In the genomic region with DNA sequence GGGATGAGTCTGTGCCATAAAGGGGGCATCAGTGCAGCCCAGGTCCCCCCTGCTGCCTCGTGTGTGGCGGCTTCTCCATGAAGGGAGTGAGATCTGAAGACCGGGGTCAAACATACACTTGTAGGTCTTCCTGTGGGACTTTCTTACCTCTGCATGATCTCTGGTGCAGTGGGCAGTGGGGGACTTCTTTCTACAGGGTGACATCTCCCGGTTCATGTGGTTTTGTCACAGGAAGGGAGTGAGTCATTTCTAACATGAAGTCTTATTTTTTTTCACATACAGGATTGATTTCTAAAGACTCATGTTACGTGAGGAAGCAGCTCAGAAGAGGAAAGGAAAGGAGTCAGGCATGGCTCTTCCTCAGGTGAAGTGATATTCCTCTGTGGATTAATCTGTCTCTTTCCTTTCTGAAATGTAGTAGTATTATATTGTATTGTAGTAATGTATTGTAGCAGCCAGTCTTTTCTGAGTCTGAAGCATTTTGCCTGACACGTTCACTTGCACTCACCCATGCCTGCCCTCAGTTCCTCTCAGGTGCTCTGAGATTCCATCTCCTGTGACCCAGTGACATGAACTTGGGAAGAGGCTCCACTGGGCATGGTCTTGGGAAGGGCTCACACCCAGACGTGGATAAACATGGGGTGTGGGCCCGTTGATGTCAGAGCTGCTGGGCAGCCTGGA, we compare ENCODE assay signal across 10 cellular contexts. TPM values are rescaled to one million over a fixed set of nuclear protein-coding genes. Genes with fewer than 3 reads are reported as not detected.
DNase-seq lines count a peak whose midpoint lies in the region; ATAC-seq, FAIRE-seq and TF ChIP-seq lines count a peak whose summit lies in the region.
"Had no signal": no experiment of that assay in that cellular context is flagged by ENCODE, and none has a peak within 500 bp of the region (broad histone marks: within the 10 kb centered on the region; RNA-seq: fewer than 3 reads in every experiment).

No MANE protein-coding gene starts in this region.

- H3K4me2 ChIP-seq in HepG2 (ENCODE audit: low read depth, low read length): no peak overlapping the region

- H3K36me3 ChIP-seq in liver (ENCODE audit: control insufficient read depth in 4 of 4, insufficient read depth in 3 of 4, low read depth in 1 of 4, low read length in 3 of 4): peaks cover 25 to 55% (median 38%) of the 10 kb centered on the region in 4 donors
- peaks cover 0 to 19% of the 10 kb centered on the region in 2 experiments; a peak in 3 of 5 replicates for H3K36me3 ChIP-seq in HepG2 (replicated peaks in 1 of 2; ENCODE audit: control insufficient read depth in 1 of 2, insufficient read depth in 2 of 2, low read length in 2 of 2)
- peaks cover 35 to 55% (median 48%) of the 10 kb centered on the region in 4 donors for H3K36me3 ChIP-seq in esophagus muscularis mucosa
- H3K36me3 ChIP-seq in BE2C: no peaks in the 10 kb centered on the region

- H3K9ac ChIP-seq in liver (ENCODE audit: low read depth in 1 of 2, low read length in 2 of 2): no peak overlapping the region
- no peak overlapping the region for H3K9ac ChIP-seq in HepG2 (ENCODE audit: insufficient read depth, low read depth, low read length)

- in situ Hi-C loops in HepG2 (cut with HindIII; ENCODE audit: extremely low pct_ligation_motif_present, low pct_unique_long_range_greater_than_20kb): no loop called here

- POLR2A ChIA-PET in HepG2 (lab: Yijun Ruan, JAX): no interaction called here

- H3K4me3 ChIP-seq in liver (ENCODE audit: low read depth in 1 of 3, low read length in 3 of 3): peak overlapping the region in 2 of 3 donors; percentile 20 to 54
- no peak overlapping the region for H3K4me3 ChIP-seq in HepG2 (replicated peaks in 1 of 3; ENCODE audit: insufficient read depth in 1 of 3, low read depth in 2 of 3, low read length in 3 of 3)
- H3K4me3 ChIP-seq in esophagus muscularis mucosa: no peak overlapping the region
- H3K4me3 ChIP-seq in BE2C (ENCODE audit: low read depth, low read length): no peak overlapping the region
- H3K4me3 ChIP-seq: pancreas had no signal

- H3K79me2 ChIP-seq in HepG2 (ENCODE audit: insufficient read depth, low read length): no peaks in the 10 kb centered on the region

- H3K9me3 ChIP-seq in liver (ENCODE audit: control insufficient read depth in 4 of 4, low read length in 3 of 4) (peaks cover 15 to 56% (median 22%) of the 10 kb centered on the region in 4 donors), HepG2 (ENCODE audit: low read length) (peaks cover 8% of the 10 kb centered on the region; the same call in 1 of the 2 replicates), esophagus muscularis mucosa (no peaks in the 10 kb centered on the region), BE2C (no peaks in the 10 kb centered on the region)
- H3K9me3 ChIP-seq: pancreas had no signal

- H3K4me3 Mint-ChIP-seq in stimulated activated naive CD8-positive, alpha-beta T cell treated with anti-CD3 and anti-CD28 coated beads, Interleukin-15, Interleukin-2, amounts not matched to agents 100 ng/mL and 50 ng/mL, for 24 hours: peak overlapping the region; percentile 50

- H3K27me3 ChIP-seq in liver (ENCODE audit: control insufficient read depth in 4 of 4, insufficient read depth in 4 of 4, low read length in 3 of 4): no peaks in the 10 kb centered on the region
- no peaks in the 10 kb centered on the region for H3K27me3 ChIP-seq in HepG2 (ENCODE audit: control insufficient read depth in 1 of 2, insufficient read depth in 2 of 2, low read length in 2 of 2)
- no peaks in the 10 kb centered on the region for H3K27me3 ChIP-seq in esophagus muscularis mucosa
- no peaks in the 10 kb centered on the region for H3K27me3 ChIP-seq in BE2C
- H3K27me3 ChIP-seq: pancreas had no signal

- H3K27ac ChIP-seq in liver (ENCODE audit: low read depth in 1 of 2, low read length in 2 of 2) (no peak overlapping the region), HepG2 (ENCODE audit: extremely low read length, insufficient read depth, low read length) (no peak overlapping the region), esophagus muscularis mucosa (replicated peaks in 1 of 4) (no peak overlapping the region)
- H3K27ac ChIP-seq: pancreas had no signal

- H3K4me1 ChIP-seq in liver (ENCODE audit: control insufficient read depth in 4 of 4, insufficient read depth in 4 of 4, low read length in 3 of 4) (peaks cover 0 to 2% (median 0%) of the 10 kb centered on the region in 4 donors), HepG2 (ENCODE audit: insufficient read depth, low read length) (no peaks in the 10 kb centered on the region), esophagus muscularis mucosa (no peaks in the 10 kb centered on the region), BE2C (no peaks in the 10 kb centered on the region)
- H3K4me1 ChIP-seq: pancreas had no signal

- peak overlapping the region; percentile 6 for H3K27ac Mint-ChIP-seq in stimulated activated naive CD8-positive, alpha-beta T cell treated with anti-CD3 and anti-CD28 coated beads, Interleukin-15, Interleukin-2, amounts not matched to agents 100 ng/mL and 50 ng/mL, for 24 hours

- TF ChIP-seq CTCF in liver (IDR thresholded peaks at IDR 0.05; ENCODE audit: low read depth, low read length, missing input control) (no peak), HepG2 (CRISPR knock-in tag; IDR thresholded peaks at IDR 0.05) (no peak), esophagus muscularis mucosa (IDR thresholded peaks at IDR 0.05) (no peak), BE2C (IDR thresholded peaks at IDR 0.05; ENCODE audit: low read depth, low read length) (no peak)

- H3K27me3 Mint-ChIP-seq in stimulated activated naive CD8-positive, alpha-beta T cell treated with anti-CD3 and anti-CD28 coated beads, Interleukin-15, Interleukin-2, amounts not matched to agents 100 ng/mL and 50 ng/mL, for 24 hours: no peaks in the 10 kb centered on the region

- peaks cover 86% of the 10 kb centered on the region for H3K36me3 Mint-ChIP-seq in stimulated activated naive CD8-positive, alpha-beta T cell treated with anti-CD3 and anti-CD28 coated beads, Interleukin-15, Interleukin-2, amounts not matched to agents 100 ng/mL and 50 ng/mL, for 24 hours (ENCODE audit: low read depth)

- CTCF ChIA-PET in HepG2 (lab: Yijun Ruan, JAX; ENCODE audit: low intra/inter-chr PET ratio, low total read pairs): no interaction called here

- DNase-seq in HepG2 (ENCODE audit: low spot score) (no peak), T-helper 9 cell (peak; percentile 4), esophagus muscularis mucosa (ENCODE audit: extremely low spot score) (no peak), BE2C (no peak)
- peak; percentile 31 for DNase-seq in central memory CD4-positive, alpha-beta T cell
- DNase-seq: NCI-H69, pancreas had no signal

- H2AFZ ChIP-seq in HepG2 (ENCODE audit: low read length): no peak overlapping the region

- peaks cover 31% of the 10 kb centered on the region for H3K4me1 Mint-ChIP-seq in stimulated activated naive CD8-positive, alpha-beta T cell treated with anti-CD3 and anti-CD28 coated beads, Interleukin-15, Interleukin-2, amounts not matched to agents 100 ng/mL and 50 ng/mL, for 24 hours (ENCODE audit: low read depth)

- FAIRE-seq in HepG2 (lab: Jason Lieb, UNC): no peak
- FAIRE-seq: pancreas had no signal

- no TSS peak for BruUV-seq in HepG2 (replicated peaks; lab: Mats Ljungman, UMichigan)

- no peak for TF ChIP-seq RAD21 in liver (IDR thresholded peaks at IDR 0.05)
- no peak for TF ChIP-seq RAD21 in HepG2 (CRISPR knock-in tag; IDR thresholded peaks at IDR 0.05)

- ATAC-seq in HepG2 (no peak), GM18909 (IDR thresholded peaks at IDR 0.05; ENCODE audit: poor library complexity, unreplicated experiment) (no peak)
- ATAC-seq: pancreas had no signal

- peaks cover 10% of the 10 kb centered on the region for H3K9me3 Mint-ChIP-seq in stimulated activated naive CD8-positive, alpha-beta T cell treated with anti-CD3 and anti-CD28 coated beads, Interleukin-15, Interleukin-2, amounts not matched to agents 100 ng/mL and 50 ng/mL, for 24 hours

- no peaks in the 10 kb centered on the region for H4K20me1 ChIP-seq in HepG2 (ENCODE audit: insufficient read depth, low read length)

- 82% methylated on average over 8 of the region's 8 CpGs for WGBS in liver
- 100% methylated on average over 5 of the region's 8 CpGs for WGBS in HepG2 (ENCODE audit: low lambda C conversion rate)
- WGBS in esophagus muscularis mucosa: 68% methylated on average over 7 of the region's 8 CpGs

- TF ChIP-seq POLR2A in HepG2 (IDR thresholded peaks at IDR 0.05; ENCODE audit: insufficient read depth in 1 of 2, low read depth in 2 of 2, low read length in 2 of 2) (no peak), esophagus muscularis mucosa (IDR thresholded peaks at IDR 0.05; ENCODE audit: low read depth) (no peak)

- TF ChIP-seq EP300 in HepG2 (IDR thresholded peaks at IDR 0.05; ENCODE audit: low read depth in 2 of 2, low read length in 2 of 2) (no peak), HepG2 (CRISPR knock-in tag; IDR thresholded peaks at IDR 0.05; ENCODE audit: borderline replicate concordance) (no peak), esophagus muscularis mucosa (IDR thresholded peaks at IDR 0.05) (no peak)

- intact Hi-C loops in HepG2 (cut with micrococcal nuclease; ENCODE audit: unreplicated experiment): no loop called here
- intact Hi-C loops in esophagus muscularis mucosa (cut with DNase I): no loop called here

RNA-seq across cellular contexts. Expression of gene ZNF808, which starts 15.7 kb away (rescaled TPM):
- total RNA-seq in liver (1 to 10 TPM; 8.7 to 9.4 TPM), HepG2 (2016; rRNA removed; fragmentation: Illumina TruSeq; extraction: Trizol) (7.4 and 17.5 TPM in 2 replicates), esophagus muscularis mucosa (10 to 100 TPM; 11.3 to 18.7 (median 14.2) TPM)
- polyA plus RNA-seq in liver (1 to 10 TPM in 1 of 2 donors, under 1 TPM in 1; 0.88 to 1.7 TPM), HepG2 (2011; rRNA removed) (3.0 and 3.3 TPM in 2 replicates)
- 1.5 and 2.7 TPM in 2 replicates for total RNA-seq in HepG2 (2016; cell fraction: cytosol; rRNA removed; fragmentation: Illumina TruSeq; extraction: Trizol; ENCODE audit: low read depth)
- 7.6 and 14.1 TPM in 2 replicates for total RNA-seq in HepG2 (2016; cell fraction: insoluble cytoplasmic fraction; rRNA removed; fragmentation: Illumina TruSeq; extraction: Trizol)
- total RNA-seq in HepG2 (2016; cell fraction: membrane; rRNA removed; fragmentation: Illumina TruSeq; extraction: Trizol): 5.1 and 6.2 TPM in 2 replicates
- total RNA-seq in HepG2 (2016; cell fraction: nucleus; rRNA removed; fragmentation: Illumina TruSeq; extraction: Trizol): 8.7 and 11.8 TPM in 2 replicates
- polyA plus RNA-seq in HepG2 (2011; cell fraction: cytosol; rRNA removed): 1.2 and 2.1 TPM in 2 replicates
- 3.7 and 5.5 TPM in 2 replicates for polyA plus RNA-seq in HepG2 (2011; cell fraction: nucleus; rRNA removed)
- 1.4 and 1.7 TPM in 2 replicates for polyA plus RNA-seq in HepG2 (2012)
- 0.03 and 0.27 TPM in 2 replicates for polyA plus RNA-seq in HepG2 (2016; cell fraction: cytosol; fragmentation: Illumina TruSeq; extraction: Trizol; ENCODE audit: low read depth)
- 2.4 and 3.5 TPM in 2 replicates for polyA plus RNA-seq in HepG2 (2016; cell fraction: insoluble cytoplasmic fraction; fragmentation: Illumina TruSeq; extraction: Trizol; ENCODE audit: low read depth)
- polyA plus RNA-seq in HepG2 (2016; cell fraction: membrane; fragmentation: Illumina TruSeq; extraction: Trizol; ENCODE audit: low read depth): 0.37 and 0.50 TPM in 2 replicates
- 5.9 and 8.6 TPM in 2 replicates for polyA plus RNA-seq in HepG2 (2016; cell fraction: nucleus; fragmentation: Illumina TruSeq; extraction: Trizol; ENCODE audit: insufficient read depth, low read depth)
- 2.8 and 6.5 TPM in 2 replicates for polyA minus RNA-seq in HepG2 (2011; rRNA and poly(A)+ RNA removed; ENCODE audit: low replicate concordance)
- 3.8 and 6.8 TPM in 2 replicates for polyA minus RNA-seq in HepG2 (2011; cell fraction: cytosol; rRNA and poly(A)+ RNA removed)
- 13.0 and 22.6 TPM in 2 replicates for polyA minus RNA-seq in HepG2 (2011; cell fraction: nucleus; rRNA and poly(A)+ RNA removed)
- polyA plus RNA-seq in BE2C (2012; ENCODE audit: insufficient read depth, insufficient read length, low read depth): 2.4 TPM

RNA-seq across cellular contexts. Expression of gene ZNF701, which starts 27.0 kb away (rescaled TPM):
- total RNA-seq in liver (10 to 100 TPM in 1 of 2 donors, 1 to 10 TPM in 1; 4.9 to 12.8 TPM), HepG2 (2016; rRNA removed; fragmentation: Illumina TruSeq; extraction: Trizol) (6.3 and 7.7 TPM in 2 replicates), esophagus muscularis mucosa (10 to 100 TPM in 2 of 4 donors, 1 to 10 TPM in 2; 7.8 to 13.3 (median 10.1) TPM)
- polyA plus RNA-seq in liver (1 to 10 TPM in 1 of 2 donors, under 1 TPM in 1; 0.75 to 1.1 TPM), HepG2 (2011; rRNA removed) (4.5 and 5.0 TPM in 2 replicates)
- total RNA-seq in HepG2 (2016; cell fraction: cytosol; rRNA removed; fragmentation: Illumina TruSeq; extraction: Trizol; ENCODE audit: low read depth): 1.1 and 2.6 TPM in 2 replicates
- 6.6 and 8.1 TPM in 2 replicates for total RNA-seq in HepG2 (2016; cell fraction: insoluble cytoplasmic fraction; rRNA removed; fragmentation: Illumina TruSeq; extraction: Trizol)
- total RNA-seq in HepG2 (2016; cell fraction: membrane; rRNA removed; fragmentation: Illumina TruSeq; extraction: Trizol): 3.1 and 4.0 TPM in 2 replicates
- 5.7 and 10.0 TPM in 2 replicates for total RNA-seq in HepG2 (2016; cell fraction: nucleus; rRNA removed; fragmentation: Illumina TruSeq; extraction: Trizol)
- polyA plus RNA-seq in HepG2 (2011; cell fraction: cytosol; rRNA removed): 1.6 and 2.2 TPM in 2 replicates
- polyA plus RNA-seq in HepG2 (2011; cell fraction: nucleus; rRNA removed): 5.8 and 6.5 TPM in 2 replicates
- polyA plus RNA-seq in HepG2 (2012): 1.7 and 2.9 TPM in 2 replicates
- polyA plus RNA-seq in HepG2 (2016; cell fraction: cytosol; fragmentation: Illumina TruSeq; extraction: Trizol; ENCODE audit: low read depth): 0.11 and 0.12 TPM in 2 replicates
- polyA plus RNA-seq in HepG2 (2016; cell fraction: insoluble cytoplasmic fraction; fragmentation: Illumina TruSeq; extraction: Trizol; ENCODE audit: low read depth): 2.8 and 3.7 TPM in 2 replicates
- 0.38 and 0.49 TPM in 2 replicates for polyA plus RNA-seq in HepG2 (2016; cell fraction: membrane; fragmentation: Illumina TruSeq; extraction: Trizol; ENCODE audit: low read depth)
- polyA plus RNA-seq in HepG2 (2016; cell fraction: nucleus; fragmentation: Illumina TruSeq; extraction: Trizol; ENCODE audit: insufficient read depth, low read depth): 5.5 and 7.9 TPM in 2 replicates
- polyA minus RNA-seq in HepG2 (2011; rRNA and poly(A)+ RNA removed; ENCODE audit: low replicate concordance): 6.0 and 8.1 TPM in 2 replicates
- polyA minus RNA-seq in HepG2 (2011; cell fraction: cytosol; rRNA and poly(A)+ RNA removed): 4.0 and 5.3 TPM in 2 replicates
- polyA minus RNA-seq in HepG2 (2011; cell fraction: nucleus; rRNA and poly(A)+ RNA removed): 16.4 and 19.3 TPM in 2 replicates
- polyA plus RNA-seq in BE2C (2012; ENCODE audit: insufficient read depth, insufficient read length, low read depth): 2.3 TPM

Comparison
In these comparisons a context has a peak if more than half of its experiments do, and no peak if none do; other contexts are left out.
1. H3K4me3 ChIP-seq: peak in liver (2 of 3); none in HepG2 (0 of 3), esophagus muscularis mucosa (0 of 4) and BE2C (single experiment).
2. DNase-seq: peak in T-helper 9 cell (single experiment) and central memory CD4-positive, alpha-beta T cell (single experiment); none in HepG2 (single experiment), esophagus muscularis mucosa (single experiment) and BE2C (single experiment).